11 cellular contexts compared by ENCODE assay signal in the genomic region with DNA sequence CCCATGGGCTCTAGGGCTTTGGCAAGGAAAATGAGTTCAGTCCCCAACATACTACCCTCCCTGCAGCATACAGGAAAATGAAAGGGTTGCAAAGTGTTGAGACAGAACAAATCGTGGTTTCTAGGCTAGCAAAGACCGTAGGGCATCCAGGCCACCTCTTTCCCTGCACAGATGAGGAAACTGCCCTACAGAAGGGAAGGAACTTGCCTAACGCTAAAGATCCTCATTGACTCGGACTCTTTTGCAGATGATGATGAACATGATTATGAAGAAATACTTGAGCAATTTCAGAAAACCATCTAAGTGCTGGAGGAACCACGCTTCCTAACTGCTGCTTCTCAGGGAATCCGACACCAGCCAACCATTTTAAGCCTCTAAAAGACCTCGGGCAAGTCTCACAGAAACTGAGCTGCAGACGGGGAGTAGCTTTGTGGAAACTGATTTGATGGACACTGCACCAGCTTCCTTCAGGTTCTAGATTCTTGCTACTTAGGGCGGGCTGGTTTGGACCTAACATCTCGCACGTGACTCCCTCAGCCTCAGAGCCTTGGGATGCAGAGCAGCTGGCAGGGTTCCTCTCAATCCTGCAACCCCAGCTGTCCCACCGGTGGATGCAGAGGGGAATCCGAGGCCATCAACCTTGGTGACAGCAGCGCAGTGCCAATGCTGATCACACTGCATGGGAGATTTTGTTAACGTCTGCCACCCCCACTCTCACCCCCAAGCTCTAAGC. TPM values are rescaled to one million over a fixed set of nuclear protein-coding genes. Genes with fewer than 3 reads are reported as not detected.
A peak's percentile ranks its signal among the peaks of the same experiment; 100 is the strongest.
DNase-seq lines count a peak whose midpoint lies in the region; FAIRE-seq and TF ChIP-seq lines count a peak whose summit lies in the region.
"Had no signal": no experiment of that assay in that cellular context is flagged by ENCODE, and none has a peak within 500 bp of the region (broad histone marks: within the 10 kb centered on the region; RNA-seq: fewer than 3 reads in every experiment).

No MANE protein-coding gene starts in this region.

- TF ChIP-seq CTCF in DOHH2 (IDR thresholded peaks at IDR 0.05; ENCODE audit: low read depth, low read length, poor library complexity, severe bottlenecking) = no peak
- no peak for TF ChIP-seq CTCF in neutrophil (IDR thresholded peaks at IDR 0.05)
- no peak for TF ChIP-seq CTCF in endodermal cell (conservative IDR thresholded peaks at IDR 0.05)

- H3K9me2 ChIP-seq in DOHH2 (replicated peaks; ENCODE audit: control insufficient read depth, low read length) = no peaks in the 10 kb centered on the region

- no peaks in the 10 kb centered on the region for H3K9me3 Mint-ChIP-seq in endodermal cell

- H3K79me2 ChIP-seq in DOHH2 (ENCODE audit: control insufficient read depth, low read length) = peaks cover 6% of the 10 kb centered on the region

- no peak overlapping the region for H3K9ac ChIP-seq in endodermal cell (ENCODE audit: extremely low read depth, low read length, poor library complexity, severe bottlenecking)

- no peak overlapping the region for H3K4me3 Mint-ChIP-seq in endodermal cell

- peaks cover 44% of the 10 kb centered on the region for H3K36me3 ChIP-seq in DOHH2 (ENCODE audit: control insufficient read depth, low read length)
- H3K36me3 ChIP-seq in effector memory CD4-positive, alpha-beta T cell (ENCODE audit: control insufficient read depth, insufficient read depth, low read length) = peaks cover 37% of the 10 kb centered on the region
- H3K36me3 ChIP-seq in neutrophil = peaks cover 94% of the 10 kb centered on the region
- peaks cover 22% of the 10 kb centered on the region for H3K36me3 ChIP-seq in endodermal cell (ENCODE audit: control insufficient read depth, insufficient read depth, low read length)

- H3F3A ChIP-seq in DOHH2 (ENCODE audit: control insufficient read depth, insufficient read depth) = peaks cover 11% of the 10 kb centered on the region

- WGBS in endodermal cell (ENCODE audit: insufficient coverage in 1 of 2, insufficient read length in 1 of 2), 2 experiments = 95 to 99% methylated on average over 13 to 15 of the region's 15 CpGs

- peaks cover 65% of the 10 kb centered on the region for H3K4me1 ChIP-seq in DOHH2 (ENCODE audit: control insufficient read depth, low read length)
- H3K4me1 ChIP-seq in effector memory CD4-positive, alpha-beta T cell (ENCODE audit: control insufficient read depth, insufficient read depth, low read length, poor library complexity, severe bottlenecking) = peaks cover 24% of the 10 kb centered on the region
- H3K4me1 ChIP-seq in neutrophil (ENCODE audit: control insufficient read depth in 1 of 2, insufficient read depth in 1 of 2, low read depth in 1 of 2, low read length in 1 of 2) = peaks cover 91 to 93% of the 10 kb centered on the region in 2 experiments
- no peaks in the 10 kb centered on the region for H3K4me1 ChIP-seq in endodermal cell (ENCODE audit: control insufficient read depth, insufficient read depth, low read length)

- no peaks in the 10 kb centered on the region for H3K27me3 ChIP-seq in DOHH2 (ENCODE audit: control insufficient read depth, low read length)
- no peaks in the 10 kb centered on the region for H3K27me3 ChIP-seq in effector memory CD4-positive, alpha-beta T cell (replicated peaks; ENCODE audit: control insufficient read depth, insufficient read depth, low read length, poor library complexity, severe bottlenecking)
- H3K27me3 ChIP-seq in neutrophil = no peaks in the 10 kb centered on the region
- no peaks in the 10 kb centered on the region for H3K27me3 ChIP-seq in endodermal cell (ENCODE audit: control insufficient read depth, insufficient read depth, low read length, poor library complexity, severe bottlenecking)

- H3K4me1 Mint-ChIP-seq in endodermal cell = peaks cover 12% of the 10 kb centered on the region

- no peak overlapping the region for H3K27ac Mint-ChIP-seq in endodermal cell

- H4K20me1 ChIP-seq in DOHH2 (ENCODE audit: control insufficient read depth, insufficient read depth, low read depth, low read length) = no peaks in the 10 kb centered on the region; the same call in 1 of the 2 replicates

- DNase-seq in NOMO-1 treated with dmso at 0.1 percent for 144 hours (lab: John Stamatoyannopoulos, UW; ENCODE audit: unreplicated experiment) (peak; percentile 89), urothelium cell line (ENCODE audit: low spot score) (no peak), NCI-H345 (lab: John Stamatoyannopoulos, UW) (no peak), endodermal cell (no peak)
- no peak for DNase-seq in effector memory CD4-positive, alpha-beta T cell
- DNase-seq in activated CD8-positive, alpha-beta memory T cell treated with anti-CD3 and anti-CD28 coated beads, Interleukin-2, amount 50 U/mL, for 4 hours = no peak
- DNase-seq: DND-41, NCI-H2171 had no signal

- no peaks in the 10 kb centered on the region for H3K9me3 ChIP-seq in DOHH2 (ENCODE audit: control insufficient read depth, insufficient read depth, low read length)
- H3K9me3 ChIP-seq in effector memory CD4-positive, alpha-beta T cell (ENCODE audit: control insufficient read depth, low read length) = no peaks in the 10 kb centered on the region
- H3K9me3 ChIP-seq in neutrophil = no peaks in the 10 kb centered on the region
- no peaks in the 10 kb centered on the region for H3K9me3 ChIP-seq in endodermal cell (ENCODE audit: control insufficient read depth, low read length)

- H3K4me2 ChIP-seq in DOHH2 (ENCODE audit: low read length) = 0 out of 2 replicates have a peak overlapping the region, but pooled peaks have one; percentile 38

- FAIRE-seq in urothelium cell line (lab: Jason Lieb, UNC) = no peak

- H3K4me3 ChIP-seq in DOHH2 (ENCODE audit: low read length) (no peak overlapping the region), neutrophil (ENCODE audit: low read depth in 1 of 2, low read length in 1 of 2) (peak overlapping the region; percentile 51 to 69), endodermal cell (ENCODE audit: low read length) (no peak overlapping the region)
- no peak overlapping the region for H3K4me3 ChIP-seq in effector memory CD4-positive, alpha-beta T cell (ENCODE audit: insufficient read depth, low read depth, low read length, poor library complexity, severe bottlenecking)
- H3K4me3 ChIP-seq: coronary artery had no signal

- no peaks in the 10 kb centered on the region for H3K27me3 Mint-ChIP-seq in endodermal cell (ENCODE audit: insufficient read depth)

- no peak overlapping the region for H3K27ac ChIP-seq in DOHH2 (ENCODE audit: low read depth, low read length)
- peak overlapping the region; percentile 33 for H3K27ac ChIP-seq in effector memory CD4-positive, alpha-beta T cell (ENCODE audit: insufficient read depth, low read length, poor library complexity, severe bottlenecking)
- peak overlapping the region; percentile 99 for H3K27ac ChIP-seq in neutrophil
- no peak overlapping the region for H3K27ac ChIP-seq in endodermal cell (ENCODE audit: low read depth, low read length)

- H3K36me3 Mint-ChIP-seq in endodermal cell (ENCODE audit: low read depth) = peaks cover 44% of the 10 kb centered on the region

RNA-seq across cellular contexts. Expression of gene THEMIS2, which starts 13.4 kb away (rescaled TPM):
- total RNA-seq in endodermal cell = 1 to 10 TPM; 8.5 to 8.8 TPM
- 4.2 TPM for polyA plus RNA-seq in endodermal cell (2013, experiment 1 of 2)
- 4.6 TPM for polyA plus RNA-seq in endodermal cell (2013, experiment 2 of 2)

RNA-seq across cellular contexts. Expression of gene RPA2, which starts 28.6 kb away (rescaled TPM):
- total RNA-seq in endodermal cell = 10 to 100 TPM; 43.5 to 60.0 TPM
- polyA plus RNA-seq in endodermal cell (2013, experiment 1 of 2) = 63.8 TPM
- 61.1 TPM for polyA plus RNA-seq in endodermal cell (2013, experiment 2 of 2)

RNA-seq across cellular contexts. Expression of gene SMPDL3B, which starts 49.0 kb away (rescaled TPM):
- total RNA-seq in endodermal cell = 10 to 100 TPM; 10.1 to 11.8 TPM
- polyA plus RNA-seq in endodermal cell (2013, experiment 1 of 2) = 4.8 TPM
- 2.7 TPM for polyA plus RNA-seq in endodermal cell (2013, experiment 2 of 2)

RNA-seq across cellular contexts. Expression of gene PPP1R8, which starts 55.2 kb away (rescaled TPM):
- 10 to 100 TPM; 45.0 to 48.1 TPM for total RNA-seq in endodermal cell
- 49.6 TPM for polyA plus RNA-seq in endodermal cell (2013, experiment 1 of 2)
- polyA plus RNA-seq in endodermal cell (2013, experiment 2 of 2) = 49.6 TPM

Comparison
In these comparisons a context has a peak if more than half of its experiments do, and no peak if none do; other contexts are left out.
1. H3K27ac ChIP-seq: peak in effector memory CD4-positive, alpha-beta T cell (single experiment) and neutrophil (single experiment); none in DOHH2 (single experiment) and endodermal cell (single experiment).
2. H3K4me3 ChIP-seq: peak in neutrophil (2 of 2); none in DOHH2 (single experiment), effector memory CD4-positive, alpha-beta T cell (single experiment) and endodermal cell (single experiment).